ENCODE assay signal across 22 cellular contexts in genomic region chr1:41849211-41849759, GRCh38.
"Had no signal": no experiment of that assay in that cellular context is flagged by ENCODE, and none has a peak within 500 bp of the region (broad histone marks: within the 10 kb centered on the region; RNA-seq: fewer than 3 reads in every experiment).

No MANE protein-coding gene starts in this region.

- H3K27me3 Mint-ChIP-seq: activated CD4-positive, alpha-beta memory T cell treated with anti-CD3 and anti-CD28 coated beads, Interleukin-2, amount 10 ng/mL, durations not matched to agents 7 days and 5 days; activated CD4-positive, alpha-beta T cell treated with anti-CD3 and anti-CD28 coated beads, Interleukin-2, amount 10 ng/mL, durations not matched to agents 24 days and 14 days; activated naive CD4-positive, alpha-beta T cell treated with anti-CD3 and anti-CD28 coated beads, Interleukin-2, amount 50 U/mL, for 24 hours; activated naive CD8-positive, alpha-beta T cell treated with anti-CD3 and anti-CD28 coated beads, Interleukin-2, amount 50 U/mL, for 24 hours; activated T-cell treated with anti-CD3 and anti-CD28 coated beads, Interleukin-2, amount 50 U/mL, for 24 hours; activated T-helper 17 cell treated with anti-CD3 and anti-CD28 coated beads, Interleukin-2, amount 50 U/mL, for 72 hours; natural killer cell treated with Interleukin-12 subunit alpha and Interleukin-12 subunit beta and Interleukin-15 and Interleukin-18, amount 100 ng/mL, for 72 hours had no signal

- H3K27me3 ChIP-seq: dorsolateral prefrontal cortex, gastroesophageal sphincter, left lung, testis had no signal

- H3K4me3 ChIP-seq: coronary artery, dorsolateral prefrontal cortex, gastroesophageal sphincter, left lung, lung, mucosa of descending colon, testis had no signal

- H3K9me3 Mint-ChIP-seq: activated CD4-positive, alpha-beta memory T cell treated with anti-CD3 and anti-CD28 coated beads, Interleukin-2, amount 10 ng/mL, durations not matched to agents 7 days and 5 days; activated naive CD4-positive, alpha-beta T cell treated with anti-CD3 and anti-CD28 coated beads, Interleukin-2, amount 50 U/mL, for 24 hours; activated naive CD8-positive, alpha-beta T cell treated with anti-CD3 and anti-CD28 coated beads, Interleukin-2, amount 50 U/mL, for 24 hours; activated T-cell treated with anti-CD3 and anti-CD28 coated beads, Interleukin-2, amount 50 U/mL, for 24 hours; activated T-helper 17 cell treated with anti-CD3 and anti-CD28 coated beads, Interleukin-2, amount 50 U/mL, for 72 hours; natural killer cell treated with Interleukin-12 subunit alpha and Interleukin-12 subunit beta and Interleukin-15 and Interleukin-18, amount 100 ng/mL, for 72 hours had no signal

- H3K27ac ChIP-seq: coronary artery, dorsolateral prefrontal cortex, gastroesophageal sphincter, left lung, testis had no signal

- H3K36me3 ChIP-seq: gastroesophageal sphincter, left lung had no signal

- H3K9me3 ChIP-seq: gastroesophageal sphincter, left lung, mucosa of descending colon, testis had no signal

- DNase-seq: activated CD4-positive, CD25-positive, alpha-beta regulatory T cell treated with anti-CD3 and anti-CD28 coated beads, Interleukin-2, amount 50 U/mL, for 72 hours; activated CD8-positive, alpha-beta memory T cell treated with anti-CD3 and anti-CD28 coated beads, Interleukin-2, amount 50 U/mL, for 48 hours; activated naive CD8-positive, alpha-beta T cell treated with anti-CD3 and anti-CD28 coated beads, Interleukin-2, amount 50 U/mL, for 24 hours; activated T-cell treated with anti-CD3 and anti-CD28 coated beads, Interleukin-2, amount 50 U/mL, for 24 hours; cerebellar nuclear complex; effector memory CD4-positive, alpha-beta T cell; head of caudate nucleus; hippocampal formation; left lung; mucosa of descending colon; right cardiac atrium; testis; trophoblast cell had no signal

- H3K4me3 Mint-ChIP-seq: activated CD4-positive, alpha-beta memory T cell treated with anti-CD3 and anti-CD28 coated beads, Interleukin-2, amount 10 ng/mL, durations not matched to agents 7 days and 5 days; activated CD4-positive, alpha-beta T cell treated with anti-CD3 and anti-CD28 coated beads, Interleukin-2, amount 10 ng/mL, durations not matched to agents 24 days and 14 days; activated naive CD4-positive, alpha-beta T cell treated with anti-CD3 and anti-CD28 coated beads, Interleukin-2, amount 50 U/mL, for 24 hours; activated naive CD8-positive, alpha-beta T cell treated with anti-CD3 and anti-CD28 coated beads, Interleukin-2, amount 50 U/mL, for 24 hours; activated T-cell treated with anti-CD3 and anti-CD28 coated beads, Interleukin-2, amount 50 U/mL, for 24 hours; natural killer cell treated with Interleukin-12 subunit alpha and Interleukin-12 subunit beta and Interleukin-15 and Interleukin-18, amount 100 ng/mL, for 72 hours had no signal

- H3K4me1 ChIP-seq: testis had no signal

- ATAC-seq: gastroesophageal sphincter, left lung, mucosa of descending colon, right cardiac atrium had no signal

- H3K27ac Mint-ChIP-seq: activated CD4-positive, alpha-beta memory T cell treated with anti-CD3 and anti-CD28 coated beads, Interleukin-2, amount 10 ng/mL, durations not matched to agents 7 days and 5 days; activated CD4-positive, alpha-beta T cell treated with anti-CD3 and anti-CD28 coated beads, Interleukin-2, amount 10 ng/mL, durations not matched to agents 24 days and 14 days; activated naive CD4-positive, alpha-beta T cell treated with anti-CD3 and anti-CD28 coated beads, Interleukin-2, amount 50 U/mL, for 24 hours; activated naive CD8-positive, alpha-beta T cell treated with anti-CD3 and anti-CD28 coated beads, Interleukin-2, amount 50 U/mL, for 24 hours; activated T-helper 17 cell treated with anti-CD3 and anti-CD28 coated beads, Interleukin-2, amount 50 U/mL, for 72 hours had no signal
